ENCODE assay signal across 10 cellular contexts in genomic region chr6:149965191-149966020, GRCh38. TPM values are rescaled to one million over a fixed set of nuclear protein-coding genes. Genes with fewer than 3 reads are reported as not detected.
DNase-seq lines count a peak whose midpoint lies in the region; ATAC-seq, FAIRE-seq and TF ChIP-seq lines count a peak whose summit lies in the region.
"Had no signal": no experiment of that assay in that cellular context is flagged by ENCODE, and none has a peak within 500 bp of the region (broad histone marks: within the 10 kb centered on the region; RNA-seq: fewer than 3 reads in every experiment).

No MANE protein-coding gene starts in this region.

- H3K27me3 Mint-ChIP-seq in memory B cell, result peaks cover 48% of the 10 kb centered on the region

- peak overlapping the region; percentile 92 for H3K27ac Mint-ChIP-seq in memory B cell

- WGBS in K562 (ENCODE audit: insufficient coverage, low coverage, missing lambda C conversion rate), result 61% methylated on average over 26 of the region's 38 CpGs

- H4K20me1 ChIP-seq in K562 (replicated peaks; ENCODE audit: control insufficient read depth, insufficient read depth, low read length), result no peaks in the 10 kb centered on the region

- no peaks in the 10 kb centered on the region; a peak in 2 of 5 replicates for H3K27me3 ChIP-seq in K562 (ENCODE audit: control insufficient read depth in 2 of 2, insufficient read depth in 2 of 2, low read length in 2 of 2)

- H3K4me3 ChIP-seq in K562, result no peak overlapping the region

- in situ Hi-C loops in K562 (cut with MboI), result no loop called here

- no peak overlapping the region for H2AFZ ChIP-seq in K562 (ENCODE audit: low read depth, low read length)

- TF ChIP-seq POLR2A in K562 (conservative IDR thresholded peaks at IDR 0.05), result no peak

- TF ChIP-seq CTCF in K562 (IDR thresholded peaks at IDR 0.05 in 2 of 3, conservative IDR thresholded peaks at IDR 0.05 in 1 of 3; ENCODE audit: insufficient read depth in 2 of 3, low read depth in 1 of 3, low read length in 3 of 3), result no peak

- peaks cover 4% of the 10 kb centered on the region for H3K36me3 Mint-ChIP-seq in memory B cell

- BruUV-seq in K562 (replicated peaks; lab: Mats Ljungman, UMichigan), result no TSS peak

- peaks cover 10% of the 10 kb centered on the region for H3K9me3 ChIP-seq in K562 (replicated peaks; ENCODE audit: control insufficient read depth, insufficient read depth, low read depth, low read length)

- H3K9me1 ChIP-seq in K562 (ENCODE audit: control insufficient read depth, insufficient read depth, low read length), result no peaks in the 10 kb centered on the region

- peak; percentile 28 for DNase-seq in stimulated activated CD4-positive, alpha-beta T cell treated with anti-CD3 and anti-CD28 coated beads, Interleukin-12 subunit alpha, Interleukin-12 subunit beta, amount 100 ng/mL, for 4 hours
- DNase-seq in stimulated activated CD4-positive, alpha-beta T cell treated with anti-CD3 and anti-CD28 coated beads, Interleukin-1b, Interleukin-23, amount 100 ng/mL, for 48 hours, result no peak
- no peak for DNase-seq in K562 (ENCODE audit: extremely low read depth in 1 of 4, low spot score in 3 of 4)
- peak in 1 of 2 donors; percentile 43 for DNase-seq in memory B cell (ENCODE audit: low spot score in 2 of 2)
- DNase-seq in frontal cortex (ENCODE audit: low spot score in 2 of 2), result no peak
- DNase-seq in kidney glomerular epithelial cell (lab: John Stamatoyannopoulos, UW), result no peak
- DNase-seq in H4 (ENCODE audit: low spot score), result no peak
- DNase-seq: NCI-H1436 treated with DMSO at 0.1 percent for 48 hours had no signal

- no peak for ATAC-seq in K562
- peak; percentile 18 for ATAC-seq in memory B cell (ENCODE audit: low read depth)
- ATAC-seq in esophagus mucosa, result no peak

- H3K9ac ChIP-seq in K562 (ENCODE audit: insufficient read depth in 1 of 2, low read depth in 2 of 2, low read length in 2 of 2), result no peak overlapping the region

- H3K9me3 Mint-ChIP-seq in memory B cell, result no peaks in the 10 kb centered on the region

- H3K79me2 ChIP-seq in K562 (ENCODE audit: control insufficient read depth, insufficient read depth, low read length), result no peaks in the 10 kb centered on the region

- peak overlapping the region; percentile 84 for H3K4me3 Mint-ChIP-seq in memory B cell

- H3K4me1 ChIP-seq in K562 (replicated peaks in 1 of 2; ENCODE audit: control insufficient read depth in 2 of 2, insufficient read depth in 2 of 2, low read length in 2 of 2), result peaks cover 9 to 21% of the 10 kb centered on the region in 2 experiments; a peak in 4 of 5 replicates

- CTCF ChIA-PET in K562 (lab: Yijun Ruan, JAX; ENCODE audit: low intra/inter-chr PET ratio), result no interaction called here

- no peak for TF ChIP-seq RAD21 in K562 (CRISPR knock-in tag; conservative IDR thresholded peaks at IDR 0.05 in 1 of 2, IDR thresholded peaks at IDR 0.05 in 1 of 2)

- no peak overlapping the region for H3K4me2 ChIP-seq in K562 (ENCODE audit: insufficient read depth, low read length)

- peaks cover 25% of the 10 kb centered on the region for H3K4me1 Mint-ChIP-seq in memory B cell

- POLR2A ChIA-PET in K562 (lab: Yijun Ruan, JAX), result no interaction called here

- no peaks in the 10 kb centered on the region for H3K36me3 ChIP-seq in K562 (ENCODE audit: control insufficient read depth, insufficient read depth, low read length)

- TF ChIP-seq EP300 in K562 (IDR thresholded peaks at IDR 0.05; ENCODE audit: low read length), result no peak

- FAIRE-seq in K562 (lab: Jason Lieb, UNC), result no peak
- FAIRE-seq in frontal cortex (lab: Jason Lieb, UNC), result no peak

- H3K27ac ChIP-seq in K562 (ENCODE audit: extremely low read depth, low read depth, low read length), result no peak overlapping the region

- intact Hi-C loops in K562 (cut with micrococcal nuclease), result no loop called here

RNA-seq across cellular contexts. Expression of gene ULBP1, which starts 1.7 kb away (rescaled TPM):
- 2.2 and 5.9 TPM in 2 replicates for total RNA-seq in K562 (2011; cell fraction: chromatin; rRNA removed; ENCODE audit: low replicate concordance)
- total RNA-seq in K562 (2011; cell fraction: nucleolus; rRNA removed), result 1.8 and 2.1 TPM in 2 replicates
- total RNA-seq in K562 (2011; cell fraction: nucleoplasm; rRNA removed), result 2.8 and 3.3 TPM in 2 replicates
- total RNA-seq in K562 (2014; rRNA removed), result 1.5 and 1.8 TPM in 2 replicates
- total RNA-seq in K562 (2014; rRNA removed; fragmentation: Illumina TruSeq; extraction: Trizol), result 2.5 and 3.4 TPM in 2 replicates
- total RNA-seq in K562 (2015; rRNA removed; fragmentation: Illumina TruSeq; extraction: Trizol), result 0.26 and 0.33 TPM in 2 replicates
- total RNA-seq in K562 (2021), result 2.7 and 3.5 TPM in 2 replicates
- 1.1 and 1.3 TPM in 2 replicates for polyA plus RNA-seq in K562 (2011; rRNA removed)
- 0.40 and 0.91 TPM in 2 replicates for polyA plus RNA-seq in K562 (2011; cell fraction: cytosol; rRNA removed)
- 1.0 and 1.5 TPM in 2 replicates for polyA plus RNA-seq in K562 (2011; cell fraction: nucleus; rRNA removed)
- 1.3 and 14.7 TPM in 2 replicates for polyA plus RNA-seq in K562 (2012)
- 4.9 and 6.0 TPM in 2 replicates for polyA plus RNA-seq in K562 (2014; fragmentation: Illumina TruSeq; extraction: Trizol)
- 1 to 10 TPM; 1.2 to 2.5 TPM for polyA plus RNA-seq in K562 (2014; fragmentation: Nextera tagmentation; extraction: Ambion mirVana)
- polyA plus RNA-seq in K562 (2014; rRNA removed), result 2.7 and 3.3 TPM in 2 replicates
- polyA minus RNA-seq in K562 (2011; rRNA and poly(A)+ RNA removed), result 0.67 and 0.99 TPM in 2 replicates
- polyA minus RNA-seq in K562 (2011; cell fraction: cytosol; rRNA and poly(A)+ RNA removed), result 0.38 TPM in 1 of 2 replicates, not detected in the other
- 0.81 and 1.4 TPM in 2 replicates for polyA minus RNA-seq in K562 (2011; cell fraction: nucleus; rRNA and poly(A)+ RNA removed)
- 1.2 TPM for total RNA-seq in esophagus mucosa
- total RNA-seq in frontal cortex, result 1.6 TPM
- 3.4 and 3.9 TPM in 2 replicates for total RNA-seq in H4 (2014; rRNA removed; shearing (Covaris generic))

RNA-seq across cellular contexts. Expression of gene ULBP2, which starts 23.6 kb away (rescaled TPM):
- total RNA-seq in K562 (2011; cell fraction: chromatin; rRNA removed; ENCODE audit: low replicate concordance), result 6.3 and 10.4 TPM in 2 replicates
- 8.3 and 12.7 TPM in 2 replicates for total RNA-seq in K562 (2011; cell fraction: nucleolus; rRNA removed)
- total RNA-seq in K562 (2011; cell fraction: nucleoplasm; rRNA removed), result 13.1 and 13.4 TPM in 2 replicates
- 0.50 and 0.57 TPM in 2 replicates for total RNA-seq in K562 (2014; rRNA removed)
- 0.96 and 1.2 TPM in 2 replicates for total RNA-seq in K562 (2014; rRNA removed; fragmentation: Illumina TruSeq; extraction: Trizol)
- total RNA-seq in K562 (2015; rRNA removed; fragmentation: Illumina TruSeq; extraction: Trizol), result 0.60 and 0.83 TPM in 2 replicates
- 0.78 and 1.2 TPM in 2 replicates for total RNA-seq in K562 (2021)
- polyA plus RNA-seq in K562 (2011; rRNA removed), result 2.7 and 5.3 TPM in 2 replicates
- 2.6 and 5.2 TPM in 2 replicates for polyA plus RNA-seq in K562 (2011; cell fraction: cytosol; rRNA removed)
- polyA plus RNA-seq in K562 (2011; cell fraction: nucleus; rRNA removed), result 1.4 and 3.5 TPM in 2 replicates
- 1.2 and 4.7 TPM in 2 replicates for polyA plus RNA-seq in K562 (2012)
- 1.8 and 2.4 TPM in 2 replicates for polyA plus RNA-seq in K562 (2014; fragmentation: Illumina TruSeq; extraction: Trizol)
- 1 to 10 TPM; 3.2 to 4.1 TPM for polyA plus RNA-seq in K562 (2014; fragmentation: Nextera tagmentation; extraction: Ambion mirVana)
- 1.1 TPM in 2 replicates for polyA plus RNA-seq in K562 (2014; rRNA removed)
- polyA minus RNA-seq in K562 (2011; rRNA and poly(A)+ RNA removed), result 1.4 and 2.9 TPM in 2 replicates
- 0.86 TPM in 1 of 2 replicates, not detected in the other for polyA minus RNA-seq in K562 (2011; cell fraction: cytosol; rRNA and poly(A)+ RNA removed)
- 0.22 and 0.27 TPM in 2 replicates for polyA minus RNA-seq in K562 (2011; cell fraction: nucleus; rRNA and poly(A)+ RNA removed)
- 5.2 TPM for total RNA-seq in esophagus mucosa
- total RNA-seq in frontal cortex, result 5.3 TPM
- 11.6 and 15.7 TPM in 2 replicates for total RNA-seq in H4 (2014; rRNA removed; shearing (Covaris generic))

RNA-seq across cellular contexts. Expression of gene RAET1G, which starts 42.5 kb away (rescaled TPM):
- not detected in 2 replicates for total RNA-seq in K562 (2011; cell fraction: chromatin; rRNA removed; ENCODE audit: low replicate concordance)
- total RNA-seq in K562 (2011; cell fraction: nucleolus; rRNA removed), result not detected in 2 replicates
- total RNA-seq in K562 (2011; cell fraction: nucleoplasm; rRNA removed), result 0.61 TPM in 1 of 2 replicates, not detected in the other
- total RNA-seq in K562 (2014; rRNA removed), result not detected in 2 replicates
- not detected in 2 replicates for total RNA-seq in K562 (2014; rRNA removed; fragmentation: Illumina TruSeq; extraction: Trizol)
- not detected in 2 replicates for total RNA-seq in K562 (2015; rRNA removed; fragmentation: Illumina TruSeq; extraction: Trizol)
- not detected in 2 replicates for total RNA-seq in K562 (2021)
- 0.11 TPM in 1 of 2 replicates, not detected in the other for polyA plus RNA-seq in K562 (2011; rRNA removed)
- polyA plus RNA-seq in K562 (2011; cell fraction: cytosol; rRNA removed), result 0.13 TPM in 1 of 2 replicates, not detected in the other
- 0.16 TPM in 1 of 2 replicates, not detected in the other for polyA plus RNA-seq in K562 (2011; cell fraction: nucleus; rRNA removed)
- 0.07 TPM in 1 of 2 replicates, not detected in the other for polyA plus RNA-seq in K562 (2012)
- not detected in 2 replicates for polyA plus RNA-seq in K562 (2014; fragmentation: Illumina TruSeq; extraction: Trizol)
- polyA plus RNA-seq in K562 (2014; fragmentation: Nextera tagmentation; extraction: Ambion mirVana), result not detected
- not detected in 2 replicates for polyA plus RNA-seq in K562 (2014; rRNA removed)
- not detected in 2 replicates for polyA minus RNA-seq in K562 (2011; rRNA and poly(A)+ RNA removed)
- not detected in 2 replicates for polyA minus RNA-seq in K562 (2011; cell fraction: cytosol; rRNA and poly(A)+ RNA removed)
- not detected in 2 replicates for polyA minus RNA-seq in K562 (2011; cell fraction: nucleus; rRNA and poly(A)+ RNA removed)
- total RNA-seq in esophagus mucosa, result 24.7 TPM
- total RNA-seq in frontal cortex, result not detected
- total RNA-seq in H4 (2014; rRNA removed; shearing (Covaris generic)), result not detected in 2 replicates

RNA-seq across cellular contexts. Expression of gene RAET1L, which starts 59.9 kb away (rescaled TPM):
- not detected in 2 replicates for total RNA-seq in K562 (2011; cell fraction: chromatin; rRNA removed; ENCODE audit: low replicate concordance)
- not detected in 2 replicates for total RNA-seq in K562 (2011; cell fraction: nucleolus; rRNA removed)
- total RNA-seq in K562 (2011; cell fraction: nucleoplasm; rRNA removed), result not detected in 2 replicates
- total RNA-seq in K562 (2014; rRNA removed) (not detected in 2 replicates), K562 (2014; rRNA removed; fragmentation: Illumina TruSeq; extraction: Trizol) (not detected in 2 replicates), K562 (2015; rRNA removed; fragmentation: Illumina TruSeq; extraction: Trizol) (not detected in 2 replicates), K562 (2021) (not detected in 2 replicates), esophagus mucosa (30.4 TPM), frontal cortex (not detected)
- polyA plus RNA-seq in K562 (2011; rRNA removed) (not detected in 2 replicates), K562 (2014; fragmentation: Illumina TruSeq; extraction: Trizol) (not detected in 2 replicates), K562 (2014; fragmentation: Nextera tagmentation; extraction: Ambion mirVana) (not detected), K562 (2014; rRNA removed) (not detected in 2 replicates)
- not detected in 2 replicates for polyA plus RNA-seq in K562 (2011; cell fraction: cytosol; rRNA removed)
- polyA plus RNA-seq in K562 (2011; cell fraction: nucleus; rRNA removed), result not detected in 2 replicates
- polyA plus RNA-seq in K562 (2012), result not detected in 2 replicates
- polyA minus RNA-seq in K562 (2011; rRNA and poly(A)+ RNA removed), result not detected in 2 replicates
- not detected in 2 replicates for polyA minus RNA-seq in K562 (2011; cell fraction: cytosol; rRNA and poly(A)+ RNA removed)
- polyA minus RNA-seq in K562 (2011; cell fraction: nucleus; rRNA and poly(A)+ RNA removed), result not detected in 2 replicates
- total RNA-seq in H4 (2014; rRNA removed; shearing (Covaris generic)), result 0.14 TPM in 1 of 2 replicates, not detected in the other
- total RNA-seq: subcutaneous adipose tissue had no signal

Comparison
In these comparisons a context has a peak if more than half of its experiments do, and no peak if none do; other contexts are left out.
1. RNA of gene RAET1G, which starts 42.5 kb away (total RNA-seq): 24.7 TPM in esophagus mucosa (single experiment); 0.61 TPM in K562, not detected in frontal cortex (single experiment) and not detected in H4; every median in the first group is over 10 times any median in the second.